11 cellular contexts compared by ENCODE assay signal in the genomic region with DNA sequence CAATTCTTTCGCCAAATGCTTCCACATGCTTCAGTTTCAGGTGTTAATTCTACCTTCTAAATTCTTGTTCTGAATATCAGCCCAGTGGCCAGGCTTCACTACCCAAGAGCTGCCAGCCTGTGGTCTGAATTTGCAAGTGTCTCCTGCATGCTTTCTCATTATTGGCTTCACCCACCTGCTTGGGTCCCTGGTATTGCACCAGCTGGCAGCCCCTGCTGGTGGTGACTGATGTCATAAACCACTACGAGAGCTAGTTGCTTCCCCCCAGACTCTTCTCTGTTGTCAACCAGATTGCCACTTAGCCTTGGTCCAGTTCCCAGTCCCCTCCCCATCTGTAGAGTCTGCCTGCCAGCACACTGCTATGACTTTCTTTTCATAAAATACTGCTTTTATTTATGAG.
DNase-seq lines count a peak whose midpoint lies in the region; ATAC-seq and TF ChIP-seq lines count a peak whose summit lies in the region.
"Had no signal": no experiment of that assay in that cellular context is flagged by ENCODE, and none has a peak within 500 bp of the region (broad histone marks: within the 10 kb centered on the region; RNA-seq: fewer than 3 reads in every experiment).

No MANE protein-coding gene starts in this region.

- TF ChIP-seq CTCF in lower leg skin (IDR thresholded peaks at IDR 0.05) (no peak), right atrium auricular region (IDR thresholded peaks at IDR 0.05) (no peak), GM13977 (IDR thresholded peaks at IDR 0.05; ENCODE audit: extremely low read depth, insufficient read depth, missing control alignments) (no peak)

- no peak for TF ChIP-seq POLR2A in lower leg skin (IDR thresholded peaks at IDR 0.05)

- no peak overlapping the region for H3K4me3 Mint-ChIP-seq in activated T-helper 1 cell treated with anti-CD3 and anti-CD28 coated beads, Interleukin-12 subunit alpha, Interleukin-12 subunit beta, Interleukin-2, Interleukin-4 antibody, amounts not matched to agents 30 ng/mL and 10 ng/mL and 1 ng/mL, durations not matched to agents 14 hours and 24 hours and 36 hours
- H3K4me3 Mint-ChIP-seq: stimulated activated naive CD8-positive, alpha-beta T cell treated with anti-CD3 and anti-CD28 coated beads, Interleukin-15, Interleukin-2, amounts not matched to agents 100 ng/mL and 50 ng/mL, for 24 hours had no signal

- H3K9ac ChIP-seq in BLaER1 treated with 17β-estradiol and CSF1 and Interleukin-3, amounts not matched to agents 10 nM and 100 nM: peak overlapping the region in 2 of 11 experiments; percentile 19 to 53; a peak in 2 of 22 replicates
- H3K9ac ChIP-seq: parathyroid adenoma had no signal

- H3K9me3 Mint-ChIP-seq in activated T-helper 1 cell treated with anti-CD3 and anti-CD28 coated beads, Interleukin-12 subunit alpha, Interleukin-12 subunit beta, Interleukin-2, Interleukin-4 antibody, amounts not matched to agents 30 ng/mL and 10 ng/mL and 1 ng/mL, durations not matched to agents 14 hours and 24 hours and 36 hours: peaks cover 10% of the 10 kb centered on the region

- H3K36me3 ChIP-seq in BLaER1 treated with 17β-estradiol and CSF1 and Interleukin-3, amounts not matched to agents 10 nM and 100 nM: no peaks in the 10 kb centered on the region
- no peaks in the 10 kb centered on the region for H3K36me3 ChIP-seq in right atrium auricular region

- DNase-seq in NCI-H524 treated with DMSO at 0.1 percent for 48 hours (lab: John Stamatoyannopoulos, UW): peak; percentile 69
- no peak for DNase-seq in activated T-helper 1 cell treated with anti-CD3 and anti-CD28 coated beads, Interleukin-12 subunit alpha, Interleukin-12 subunit beta, Interleukin-2, Interleukin-4 antibody, amounts not matched to agents 30 ng/mL and 10 ng/mL and 1 ng/mL, durations not matched to agents 14 hours and 24 hours and 36 hours (ENCODE audit: low spot score)
- no peak for DNase-seq in lower leg skin (ENCODE audit: low spot score in 2 of 2)
- DNase-seq in right atrium auricular region (ENCODE audit: low spot score): no peak
- no peak for DNase-seq in GM13977 (ENCODE audit: low spot score)
- DNase-seq: T-helper 1 cell had no signal

- peak overlapping the region in 8 of 11 experiments; percentile 12 to 66 (median 54); a peak in 15 of 22 replicates for H3K4me2 ChIP-seq in BLaER1 treated with 17β-estradiol and CSF1 and Interleukin-3, amounts not matched to agents 10 nM and 100 nM

- intact Hi-C loops in activated T-helper 1 cell treated with anti-CD3 and anti-CD28 coated beads, Interleukin-12 subunit alpha, Interleukin-12 subunit beta, Interleukin-2, Interleukin-4 antibody, amounts not matched to agents 30 ng/mL and 10 ng/mL and 1 ng/mL, durations not matched to agents 14 hours and 24 hours and 36 hours (cut with micrococcal nuclease): no loop called here
- intact Hi-C loops in lower leg skin (cut with DNase I; ENCODE audit: low total_unique reads): no loop called here

- H3K27ac ChIP-seq in BLaER1 treated with 17β-estradiol and CSF1 and Interleukin-3, amounts not matched to agents 10 nM and 100 nM: peak overlapping the region in 5 of 11 experiments; percentile 12 to 75 (median 57); a peak in 9 of 22 replicates
- no peak overlapping the region for H3K27ac ChIP-seq in right atrium auricular region
- H3K27ac ChIP-seq: parathyroid adenoma had no signal

- H3K27ac Mint-ChIP-seq in activated T-helper 1 cell treated with anti-CD3 and anti-CD28 coated beads, Interleukin-12 subunit alpha, Interleukin-12 subunit beta, Interleukin-2, Interleukin-4 antibody, amounts not matched to agents 30 ng/mL and 10 ng/mL and 1 ng/mL, durations not matched to agents 14 hours and 24 hours and 36 hours: no peak overlapping the region
- H3K27ac Mint-ChIP-seq: stimulated activated naive CD8-positive, alpha-beta T cell treated with anti-CD3 and anti-CD28 coated beads, Interleukin-15, Interleukin-2, amounts not matched to agents 100 ng/mL and 50 ng/mL, for 24 hours had no signal

- H3K27me3 Mint-ChIP-seq in activated T-helper 1 cell treated with anti-CD3 and anti-CD28 coated beads, Interleukin-12 subunit alpha, Interleukin-12 subunit beta, Interleukin-2, Interleukin-4 antibody, amounts not matched to agents 30 ng/mL and 10 ng/mL and 1 ng/mL, durations not matched to agents 14 hours and 24 hours and 36 hours (ENCODE audit: insufficient read depth): peaks cover 6% of the 10 kb centered on the region
- H3K27me3 Mint-ChIP-seq: stimulated activated naive CD8-positive, alpha-beta T cell treated with anti-CD3 and anti-CD28 coated beads, Interleukin-15, Interleukin-2, amounts not matched to agents 100 ng/mL and 50 ng/mL, for 24 hours had no signal

- in situ Hi-C loops in GM13977 (cut with MboI; ENCODE audit: low pct_unique_long_range_greater_than_20kb, low sequenced_read_pairs, unreplicated experiment): no loop called here

- no peaks in the 10 kb centered on the region for H3K27me3 ChIP-seq in BLaER1 treated with 17β-estradiol and CSF1 and Interleukin-3, amounts not matched to agents 10 nM and 100 nM
- H3K27me3 ChIP-seq in right atrium auricular region: no peaks in the 10 kb centered on the region

- no peaks in the 10 kb centered on the region for H3K4me1 Mint-ChIP-seq in activated T-helper 1 cell treated with anti-CD3 and anti-CD28 coated beads, Interleukin-12 subunit alpha, Interleukin-12 subunit beta, Interleukin-2, Interleukin-4 antibody, amounts not matched to agents 30 ng/mL and 10 ng/mL and 1 ng/mL, durations not matched to agents 14 hours and 24 hours and 36 hours (ENCODE audit: low read depth)

- ATAC-seq in GM19438 (IDR thresholded peaks at IDR 0.05; ENCODE audit: low read depth, unreplicated experiment) (peak; percentile 62), HG03095 (IDR thresholded peaks at IDR 0.05; ENCODE audit: unreplicated experiment) (peak; percentile 51)

- no peak overlapping the region for H3K4me3 ChIP-seq in BLaER1 treated with 17β-estradiol and CSF1 and Interleukin-3, amounts not matched to agents 10 nM and 100 nM
- no peak overlapping the region for H3K4me3 ChIP-seq in lower leg skin (ENCODE audit: low read depth, poor library complexity, severe bottlenecking)
- H3K4me3 ChIP-seq in right atrium auricular region: no peak overlapping the region

- H4K20me1 ChIP-seq in BLaER1 treated with 17β-estradiol and CSF1 and Interleukin-3, amounts not matched to agents 10 nM and 100 nM: no peaks in the 10 kb centered on the region

- 68 to 77% methylated on average over 2 of the region's 2 CpGs for WGBS in lower leg skin, 2 donors

- H3K9me3 ChIP-seq in BLaER1 treated with 17β-estradiol and CSF1 and Interleukin-3, amounts not matched to agents 10 nM and 100 nM (replicated peaks in 1 of 11): peaks cover 4 to 21% (median 8%) of the 10 kb centered on the region in 11 experiments; a peak in 21 of 22 replicates
- H3K9me3 ChIP-seq in right atrium auricular region: no peaks in the 10 kb centered on the region

- peaks cover 0 to 25% (median 18%) of the 10 kb centered on the region in 10 experiments; a peak in 14 of 20 replicates for H3K4me1 ChIP-seq in BLaER1 treated with 17β-estradiol and CSF1 and Interleukin-3, amounts not matched to agents 10 nM and 100 nM
- H3K4me1 ChIP-seq in right atrium auricular region: no peaks in the 10 kb centered on the region
- H3K4me1 ChIP-seq: parathyroid adenoma had no signal

- no peaks in the 10 kb centered on the region for H3K36me3 Mint-ChIP-seq in activated T-helper 1 cell treated with anti-CD3 and anti-CD28 coated beads, Interleukin-12 subunit alpha, Interleukin-12 subunit beta, Interleukin-2, Interleukin-4 antibody, amounts not matched to agents 30 ng/mL and 10 ng/mL and 1 ng/mL, durations not matched to agents 14 hours and 24 hours and 36 hours (ENCODE audit: low read depth)
